In genomic region chr4:25810016-25810415, GRCh38 we compare ENCODE assay signal across 19 cellular contexts.
"Had no signal": no experiment of that assay in that cellular context is flagged by ENCODE, and none has a peak within 500 bp of the region (broad histone marks: within the 10 kb centered on the region; RNA-seq: fewer than 3 reads in every experiment).

No MANE protein-coding gene starts in this region.

- ATAC-seq: activated CD8-positive, alpha-beta memory T cell treated with anti-CD3 and anti-CD28 coated beads, Interleukin-2, amount 10 ng/mL, durations not matched to agents 7 days and 5 days; activated naive CD8-positive, alpha-beta T cell treated with anti-CD3 and anti-CD28 coated beads, Interleukin-2, amount 50 U/mL, for 24 hours; effector memory CD8-positive, alpha-beta T cell; lower lobe of right lung; stimulated activated naive CD8-positive, alpha-beta T cell treated with anti-CD3 and anti-CD28 coated beads, Interleukin-15, Interleukin-2, amounts not matched to agents 100 U/mL and 50 U/mL, for 24 hours had no signal

- H3K27me3 Mint-ChIP-seq: activated CD4-positive, alpha-beta memory T cell treated with anti-CD3 and anti-CD28 coated beads, Interleukin-2, amount 10 ng/mL, durations not matched to agents 7 days and 5 days; activated CD8-positive, alpha-beta memory T cell treated with anti-CD3 and anti-CD28 coated beads, Interleukin-2, amount 10 ng/mL, durations not matched to agents 7 days and 5 days; activated naive CD8-positive, alpha-beta T cell treated with anti-CD3 and anti-CD28 coated beads, Interleukin-2, amount 50 U/mL, for 24 hours; effector memory CD8-positive, alpha-beta T cell had no signal

- H3K4me3 Mint-ChIP-seq: activated CD4-positive, alpha-beta memory T cell treated with anti-CD3 and anti-CD28 coated beads, Interleukin-2, amount 10 ng/mL, durations not matched to agents 7 days and 5 days; activated CD8-positive, alpha-beta memory T cell treated with anti-CD3 and anti-CD28 coated beads, Interleukin-2, amount 10 ng/mL, durations not matched to agents 7 days and 5 days; activated naive CD8-positive, alpha-beta T cell treated with anti-CD3 and anti-CD28 coated beads, Interleukin-2, amount 50 U/mL, for 24 hours; effector memory CD8-positive, alpha-beta T cell; mesothelial cell of epicardium; neural crest cell had no signal

- H3K27ac ChIP-seq: hepatocyte, lower lobe of right lung, prostate gland, right atrium auricular region, tibial artery had no signal

- DNase-seq: activated CD4-positive, alpha-beta memory T cell treated with anti-CD3 and anti-CD28 coated beads, Interleukin-2, amount 10 ng/mL, durations not matched to agents 7 days and 5 days; activated CD4-positive, alpha-beta T cell treated with anti-CD3 and anti-CD28 coated beads for 48 hours; activated CD4-positive, CD25-positive, alpha-beta regulatory T cell; activated CD8-positive, alpha-beta memory T cell treated with anti-CD3 and anti-CD28 coated beads, Interleukin-2, amount 10 ng/mL, durations not matched to agents 7 days and 5 days; activated naive CD4-positive, alpha-beta T cell; activated naive CD8-positive, alpha-beta T cell treated with anti-CD3 and anti-CD28 coated beads, Interleukin-2, amount 50 U/mL, for 24 hours; effector memory CD8-positive, alpha-beta T cell; left cardiac atrium; lower lobe of right lung; stimulated activated CD4-positive, alpha-beta T cell treated with anti-CD3 and anti-CD28 coated beads, Interleukin-2, amount 100 ng/mL, for 24 hours; stimulated activated naive CD8-positive, alpha-beta T cell treated with anti-CD3 and anti-CD28 coated beads, Interleukin-15, Interleukin-2, amounts not matched to agents 100 U/mL and 50 U/mL, for 24 hours; T-helper 1 cell; T-helper 9 cell; tibial artery had no signal

- H3K4me1 ChIP-seq: prostate gland, tibial artery had no signal

- H3K4me2 ChIP-seq: hepatocyte had no signal

- H3K27ac Mint-ChIP-seq: activated CD4-positive, alpha-beta memory T cell treated with anti-CD3 and anti-CD28 coated beads, Interleukin-2, amount 10 ng/mL, durations not matched to agents 7 days and 5 days; activated CD8-positive, alpha-beta memory T cell treated with anti-CD3 and anti-CD28 coated beads, Interleukin-2, amount 10 ng/mL, durations not matched to agents 7 days and 5 days; activated naive CD8-positive, alpha-beta T cell treated with anti-CD3 and anti-CD28 coated beads, Interleukin-2, amount 50 U/mL, for 24 hours; effector memory CD8-positive, alpha-beta T cell; mesothelial cell of epicardium had no signal

- H3K4me3 ChIP-seq: hepatocyte, lower lobe of right lung, prostate gland, right atrium auricular region, tibial artery had no signal

- H3K9me3 Mint-ChIP-seq: activated CD4-positive, alpha-beta memory T cell treated with anti-CD3 and anti-CD28 coated beads, Interleukin-2, amount 10 ng/mL, durations not matched to agents 7 days and 5 days; activated naive CD8-positive, alpha-beta T cell treated with anti-CD3 and anti-CD28 coated beads, Interleukin-2, amount 50 U/mL, for 24 hours; effector memory CD8-positive, alpha-beta T cell; mesothelial cell of epicardium; neural crest cell had no signal

- H3K36me3 ChIP-seq: prostate gland, right atrium auricular region, tibial artery had no signal

- H3K36me3 Mint-ChIP-seq: mesothelial cell of epicardium had no signal

- H3K4me1 Mint-ChIP-seq: activated CD4-positive, alpha-beta memory T cell treated with anti-CD3 and anti-CD28 coated beads, Interleukin-2, amount 10 ng/mL, durations not matched to agents 7 days and 5 days; activated CD8-positive, alpha-beta memory T cell treated with anti-CD3 and anti-CD28 coated beads, Interleukin-2, amount 10 ng/mL, durations not matched to agents 7 days and 5 days; activated naive CD8-positive, alpha-beta T cell treated with anti-CD3 and anti-CD28 coated beads, Interleukin-2, amount 50 U/mL, for 24 hours had no signal

- H3K9me3 ChIP-seq: lower lobe of right lung, prostate gland, right atrium auricular region, tibial artery had no signal

- H3K27me3 ChIP-seq: hepatocyte, right atrium auricular region, tibial artery had no signal

- H2AFZ ChIP-seq: hepatocyte had no signal
